1 cellular context compared by ENCODE assay signal in the genomic region with DNA sequence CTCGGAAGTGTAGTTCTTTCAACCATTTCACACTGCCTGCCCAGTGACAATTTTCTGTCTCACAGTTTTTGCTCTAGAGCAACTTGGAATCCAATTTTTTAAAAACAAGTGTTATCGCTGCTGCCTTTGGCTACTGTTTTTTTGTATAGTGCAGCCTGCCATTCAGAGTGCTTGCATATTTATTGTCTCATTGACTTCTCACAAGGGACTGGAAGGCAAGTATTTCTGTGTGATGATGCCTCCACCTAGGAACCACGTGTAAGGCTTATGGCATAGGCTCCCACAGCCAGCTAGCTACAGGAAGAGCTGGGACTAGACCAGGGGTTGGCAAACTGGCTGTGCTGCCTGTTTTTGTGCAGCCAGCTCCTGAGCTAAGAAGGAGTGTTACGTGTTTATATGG.
TF ChIP-seq lines count a peak whose summit lies in the region.

No MANE protein-coding gene starts in this region.

TF ChIP-seq in GM23338, 12 proteins besides CTCF, POLR2A, EP300 and RAD21 (continued from another document):
- TF ChIP-seq, protein P1, sequence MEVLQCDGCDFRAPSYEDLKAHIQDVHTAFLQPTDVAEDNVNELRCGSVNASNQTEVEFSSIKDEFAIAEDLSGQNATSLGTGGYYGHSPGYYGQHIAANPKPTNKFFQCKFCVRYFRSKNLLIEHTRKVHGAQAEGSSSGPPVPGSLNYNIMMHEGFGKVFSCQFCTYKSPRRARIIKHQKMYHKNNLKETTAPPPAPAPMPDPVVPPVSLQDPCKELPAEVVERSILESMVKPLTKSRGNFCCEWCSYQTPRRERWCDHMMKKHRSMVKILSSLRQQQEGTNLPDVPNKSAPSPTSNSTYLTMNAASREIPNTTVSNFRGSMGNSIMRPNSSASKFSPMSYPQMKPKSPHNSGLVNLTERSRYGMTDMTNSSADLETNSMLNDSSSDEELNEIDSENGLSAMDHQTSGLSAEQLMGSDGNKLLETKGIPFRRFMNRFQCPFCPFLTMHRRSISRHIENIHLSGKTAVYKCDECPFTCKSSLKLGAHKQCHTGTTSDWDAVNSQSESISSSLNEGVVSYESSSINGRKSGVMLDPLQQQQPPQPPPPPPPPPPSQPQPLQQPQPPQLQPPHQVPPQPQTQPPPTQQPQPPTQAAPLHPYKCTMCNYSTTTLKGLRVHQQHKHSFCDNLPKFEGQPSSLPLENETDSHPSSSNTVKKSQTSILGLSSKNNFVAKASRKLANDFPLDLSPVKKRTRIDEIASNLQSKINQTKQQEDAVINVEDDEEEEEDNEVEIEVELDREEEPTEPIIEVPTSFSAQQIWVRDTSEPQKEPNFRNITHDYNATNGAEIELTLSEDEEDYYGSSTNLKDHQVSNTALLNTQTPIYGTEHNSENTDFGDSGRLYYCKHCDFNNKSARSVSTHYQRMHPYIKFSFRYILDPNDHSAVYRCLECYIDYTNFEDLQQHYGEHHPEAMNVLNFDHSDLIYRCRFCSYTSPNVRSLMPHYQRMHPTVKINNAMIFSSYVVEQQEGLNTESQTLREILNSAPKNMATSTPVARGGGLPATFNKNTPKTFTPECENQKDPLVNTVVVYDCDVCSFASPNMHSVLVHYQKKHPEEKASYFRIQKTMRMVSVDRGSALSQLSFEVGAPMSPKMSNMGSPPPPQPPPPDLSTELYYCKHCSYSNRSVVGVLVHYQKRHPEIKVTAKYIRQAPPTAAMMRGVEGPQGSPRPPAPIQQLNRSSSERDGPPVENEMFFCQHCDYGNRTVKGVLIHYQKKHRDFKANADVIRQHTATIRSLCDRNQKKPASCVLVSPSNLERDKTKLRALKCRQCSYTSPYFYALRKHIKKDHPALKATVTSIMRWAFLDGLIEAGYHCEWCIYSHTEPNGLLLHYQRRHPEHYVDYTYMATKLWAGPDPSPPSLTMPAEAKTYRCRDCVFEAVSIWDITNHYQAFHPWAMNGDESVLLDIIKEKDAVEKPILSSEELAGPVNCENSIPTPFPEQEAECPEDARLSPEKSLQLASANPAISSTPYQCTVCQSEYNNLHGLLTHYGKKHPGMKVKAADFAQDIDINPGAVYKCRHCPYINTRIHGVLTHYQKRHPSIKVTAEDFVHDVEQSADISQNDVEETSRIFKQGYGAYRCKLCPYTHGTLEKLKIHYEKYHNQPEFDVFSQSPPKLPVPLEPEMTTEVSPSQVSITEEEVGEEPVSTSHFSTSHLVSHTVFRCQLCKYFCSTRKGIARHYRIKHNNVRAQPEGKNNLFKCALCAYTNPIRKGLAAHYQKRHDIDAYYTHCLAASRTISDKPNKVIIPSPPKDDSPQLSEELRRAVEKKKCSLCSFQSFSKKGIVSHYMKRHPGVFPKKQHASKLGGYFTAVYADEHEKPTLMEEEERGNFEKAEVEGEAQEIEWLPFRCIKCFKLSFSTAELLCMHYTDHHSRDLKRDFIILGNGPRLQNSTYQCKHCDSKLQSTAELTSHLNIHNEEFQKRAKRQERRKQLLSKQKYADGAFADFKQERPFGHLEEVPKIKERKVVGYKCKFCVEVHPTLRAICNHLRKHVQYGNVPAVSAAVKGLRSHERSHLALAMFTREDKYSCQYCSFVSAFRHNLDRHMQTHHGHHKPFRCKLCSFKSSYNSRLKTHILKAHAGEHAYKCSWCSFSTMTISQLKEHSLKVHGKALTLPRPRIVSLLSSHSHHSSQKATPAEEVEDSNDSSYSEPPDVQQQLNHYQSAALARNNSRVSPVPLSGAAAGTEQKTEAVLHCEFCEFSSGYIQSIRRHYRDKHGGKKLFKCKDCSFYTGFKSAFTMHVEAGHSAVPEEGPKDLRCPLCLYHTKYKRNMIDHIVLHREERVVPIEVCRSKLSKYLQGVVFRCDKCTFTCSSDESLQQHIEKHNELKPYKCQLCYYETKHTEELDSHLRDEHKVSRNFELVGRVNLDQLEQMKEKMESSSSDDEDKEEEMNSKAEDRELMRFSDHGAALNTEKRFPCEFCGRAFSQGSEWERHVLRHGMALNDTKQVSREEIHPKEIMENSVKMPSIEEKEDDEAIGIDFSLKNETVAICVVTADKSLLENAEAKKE (CRISPR knock-in tag; IDR thresholded peaks at IDR 0.05), result no peak
- TF ChIP-seq JUNB (IDR thresholded peaks at IDR 0.05; ENCODE audit: unreplicated experiment) (no peak), EZH2 (IDR thresholded peaks at IDR 0.05; ENCODE audit: low read depth, unreplicated experiment) (no peak), STAT1 (IDR thresholded peaks at IDR 0.05; ENCODE audit: unreplicated experiment) (no peak)
